Comparison of ENCODE assay signal across 17 cellular contexts in genomic region chr17:20087538-20088250, GRCh38.
"Had no signal": no experiment of that assay in that cellular context is flagged by ENCODE, and none has a peak within 500 bp of the region (broad histone marks: within the 10 kb centered on the region; RNA-seq: fewer than 3 reads in every experiment).

No MANE protein-coding gene starts in this region.

- DNase-seq: activated CD4-positive, alpha-beta T cell treated with anti-CD3 and anti-CD28 coated beads, Interleukin-2, amount 10 ng/mL, durations not matched to agents 24 days and 14 days; activated CD4-positive, CD25-positive, alpha-beta regulatory T cell; activated CD8-positive, alpha-beta memory T cell treated with anti-CD3 and anti-CD28 coated beads, Interleukin-2, amount 50 U/mL, for 4 hours; activated CD8-positive, alpha-beta T cell treated with anti-CD3 and anti-CD28 coated beads, Interleukin-2, amount 10 ng/mL, durations not matched to agents 7 days and 5 days; activated gamma-delta T cell; activated T-cell treated with anti-CD3 and anti-CD28 coated beads, Interleukin-2, amount 50 U/mL, for 48 hours; amygdala; brain microvascular endothelial cell; effector memory CD4-positive, alpha-beta T cell; foreskin melanocyte; left colon; naive thymus-derived CD4-positive, alpha-beta T cell; SW 1271; transverse colon had no signal

- H3K27me3 ChIP-seq: brain microvascular endothelial cell, transverse colon had no signal

- H3K4me3 ChIP-seq: prostate gland, transverse colon had no signal

- ATAC-seq: activated CD8-positive, alpha-beta T cell treated with anti-CD3 and anti-CD28 coated beads, Interleukin-2, amount 10 ng/mL, durations not matched to agents 7 days and 5 days; left colon; naive thymus-derived CD4-positive, alpha-beta T cell; stimulated activated memory B cell treated with anti-CD40 and anti-IgM and Interleukin-4, amounts not matched to agents 10 μg/mL and 1 μg/mL and 100 μg/mL, for 72 hours had no signal

- H3K27me3 Mint-ChIP-seq: activated naive CD8-positive, alpha-beta T cell had no signal

- H3K36me3 Mint-ChIP-seq: activated naive CD8-positive, alpha-beta T cell; naive thymus-derived CD4-positive, alpha-beta T cell; stimulated activated memory B cell treated with anti-CD40 and anti-IgM and Interleukin-4, amounts not matched to agents 10 μg/mL and 1 μg/mL and 100 μg/mL, for 72 hours had no signal

- H3K4me3 Mint-ChIP-seq: activated CD4-positive, alpha-beta T cell treated with anti-CD3 and anti-CD28 coated beads, Interleukin-2, amount 10 ng/mL, durations not matched to agents 24 days and 14 days; activated CD8-positive, alpha-beta T cell treated with anti-CD3 and anti-CD28 coated beads, Interleukin-2, amount 10 ng/mL, durations not matched to agents 7 days and 5 days; activated naive CD8-positive, alpha-beta T cell; naive thymus-derived CD4-positive, alpha-beta T cell; stimulated activated memory B cell treated with anti-CD40 and anti-IgM and Interleukin-4, amounts not matched to agents 10 μg/mL and 1 μg/mL and 100 μg/mL, for 72 hours had no signal

- H3K4me1 ChIP-seq: prostate gland, transverse colon had no signal

- H3K27ac Mint-ChIP-seq: activated CD4-positive, alpha-beta T cell treated with anti-CD3 and anti-CD28 coated beads, Interleukin-2, amount 10 ng/mL, durations not matched to agents 24 days and 14 days; activated CD8-positive, alpha-beta T cell treated with anti-CD3 and anti-CD28 coated beads, Interleukin-2, amount 10 ng/mL, durations not matched to agents 7 days and 5 days; activated naive CD8-positive, alpha-beta T cell; naive thymus-derived CD4-positive, alpha-beta T cell; stimulated activated memory B cell treated with anti-CD40 and anti-IgM and Interleukin-4, amounts not matched to agents 10 μg/mL and 1 μg/mL and 100 μg/mL, for 72 hours had no signal

- H3K36me3 ChIP-seq: brain microvascular endothelial cell, prostate gland, transverse colon had no signal

- H3K27ac ChIP-seq: brain microvascular endothelial cell, prostate gland, transverse colon had no signal

- H3K9me3 Mint-ChIP-seq: activated CD4-positive, alpha-beta T cell treated with anti-CD3 and anti-CD28 coated beads, Interleukin-2, amount 10 ng/mL, durations not matched to agents 24 days and 14 days; stimulated activated memory B cell treated with anti-CD40 and anti-IgM and Interleukin-4, amounts not matched to agents 10 μg/mL and 1 μg/mL and 100 μg/mL, for 72 hours had no signal

- H3K9me3 ChIP-seq: prostate gland, transverse colon had no signal
